1 cellular context compared by ENCODE assay signal in genomic region chr16:84839956-84840355, GRCh38.
TF ChIP-seq lines count a peak whose summit lies in the region.

No MANE protein-coding gene starts in this region.

TF ChIP-seq in H1, 55 proteins besides CTCF, POLR2A, EP300 and RAD21:
- TF ChIP-seq JUND (IDR thresholded peaks at IDR 0.05; ENCODE audit: low read length), result no peak
- no peak for TF ChIP-seq CEBPB (IDR thresholded peaks at IDR 0.05; ENCODE audit: low read depth, low read length)
- TF ChIP-seq RBBP5 (IDR thresholded peaks at IDR 0.05; ENCODE audit: borderline replicate concordance, low read depth, low read length), result no peak
- TF ChIP-seq CBX8 (IDR thresholded peaks at IDR 0.05; ENCODE audit: borderline replicate concordance, low read depth, low read length), result no peak
- TF ChIP-seq CREB1 (IDR thresholded peaks at IDR 0.05), result no peak
- TF ChIP-seq NRF1 (IDR thresholded peaks at IDR 0.05; ENCODE audit: low read depth, low read length), result no peak
- no peak for TF ChIP-seq TCF12 (IDR thresholded peaks at IDR 0.05; ENCODE audit: low read depth, low read length)
- TF ChIP-seq CTBP2 (IDR thresholded peaks at IDR 0.05; ENCODE audit: borderline replicate concordance, insufficient read depth, insufficient read length, low read length), result no peak
- no peak for TF ChIP-seq RXRA (IDR thresholded peaks at IDR 0.05; ENCODE audit: insufficient read depth, low read depth, low read length)
- no peak for TF ChIP-seq MAFK (IDR thresholded peaks at IDR 0.05; ENCODE audit: low read depth, low read length)
- TF ChIP-seq JUN (IDR thresholded peaks at IDR 0.05; ENCODE audit: low read depth, low read length), result no peak
- TF ChIP-seq POLR2AphosphoS5 (IDR thresholded peaks at IDR 0.05; ENCODE audit: low read depth, low read length), result no peak
- TF ChIP-seq TEAD4 (IDR thresholded peaks at IDR 0.05; ENCODE audit: low read depth, low read length), result no peak
- no peak for TF ChIP-seq SAP30 (IDR thresholded peaks at IDR 0.05; ENCODE audit: insufficient read depth, insufficient replicate concordance, low read length)
TF ChIP-seq in H1: peak in this region for 0.
